In genomic region chr19:53388904-53389303, GRCh38 we compare ENCODE assay signal across 30 cellular contexts.
"Had no signal": no experiment of that assay in that cellular context is flagged by ENCODE, and none has a peak within 500 bp of the region (broad histone marks: within the 10 kb centered on the region; RNA-seq: fewer than 3 reads in every experiment).

No MANE protein-coding gene starts in this region.

- H3K36me3 ChIP-seq: cardiac muscle cell, pancreas, prostate gland, thyroid gland, upper lobe of right lung had no signal

- H3K4me1 ChIP-seq: foreskin keratinocyte, pancreas, prostate gland, thyroid gland had no signal

- H3K4me3 Mint-ChIP-seq: activated CD4-positive, alpha-beta memory T cell treated with anti-CD3 and anti-CD28 coated beads for 36 hours; activated CD4-positive, alpha-beta T cell treated with anti-CD3 and anti-CD28 coated beads, Interleukin-2, amount 10 ng/mL, durations not matched to agents 24 days and 14 days; activated naive CD4-positive, alpha-beta T cell treated with anti-CD3 and anti-CD28 coated beads, Interleukin-2, amount 50 U/mL, for 24 hours; activated naive CD8-positive, alpha-beta T cell treated with anti-CD3 and anti-CD28 coated beads, Interleukin-2, amount 50 U/mL, for 24 hours; activated T-cell treated with anti-CD3 and anti-CD28 coated beads, Interleukin-2, amount 50 U/mL, for 24 hours; stimulated activated memory B cell treated with anti-CD40 and anti-IgM and Interleukin-4, amounts not matched to agents 10 μg/mL and 1 μg/mL and 100 μg/mL, for 72 hours; stimulated activated naive CD8-positive, alpha-beta T cell treated with anti-CD3 and anti-CD28 coated beads, Interleukin-15, amount 100 ng/mL, for 72 hours had no signal

- H3K27me3 Mint-ChIP-seq: activated CD4-positive, alpha-beta memory T cell treated with anti-CD3 and anti-CD28 coated beads for 36 hours; activated CD4-positive, alpha-beta T cell treated with anti-CD3 and anti-CD28 coated beads, Interleukin-2, amount 10 ng/mL, durations not matched to agents 24 days and 14 days; activated naive CD4-positive, alpha-beta T cell treated with anti-CD3 and anti-CD28 coated beads, Interleukin-2, amount 50 U/mL, for 24 hours; activated naive CD8-positive, alpha-beta T cell treated with anti-CD3 and anti-CD28 coated beads, Interleukin-2, amount 50 U/mL, for 24 hours; activated T-cell treated with anti-CD3 and anti-CD28 coated beads, Interleukin-2, amount 50 U/mL, for 24 hours; naive thymus-derived CD4-positive, alpha-beta T cell; stimulated activated memory B cell treated with anti-CD40 and anti-IgM and Interleukin-4, amounts not matched to agents 10 μg/mL and 1 μg/mL and 100 μg/mL, for 72 hours; stimulated activated naive CD8-positive, alpha-beta T cell treated with anti-CD3 and anti-CD28 coated beads, Interleukin-15, amount 100 ng/mL, for 72 hours had no signal

- H3K9me3 ChIP-seq: pancreas, prostate gland, thyroid gland had no signal

- H3K4me3 ChIP-seq: body of pancreas, cardiac muscle cell, heart left ventricle, left ventricle myocardium inferior, pancreas, prostate gland, smooth muscle cell, thyroid gland, upper lobe of right lung had no signal

- H3K4me1 Mint-ChIP-seq: activated CD4-positive, alpha-beta T cell treated with anti-CD3 and anti-CD28 coated beads, Interleukin-2, amount 10 ng/mL, durations not matched to agents 24 days and 14 days; stimulated activated memory B cell treated with anti-CD40 and anti-IgM and Interleukin-4, amounts not matched to agents 10 μg/mL and 1 μg/mL and 100 μg/mL, for 72 hours had no signal

- H3K27me3 ChIP-seq: body of pancreas, cardiac muscle cell, foreskin keratinocyte, heart left ventricle, pancreas, thyroid gland, upper lobe of right lung had no signal

- ATAC-seq: activated naive CD8-positive, alpha-beta T cell treated with anti-CD3 and anti-CD28 coated beads, Interleukin-2, amount 50 U/mL, for 24 hours; body of pancreas; esophagus mucosa; foreskin keratinocyte; heart left ventricle; naive thymus-derived CD4-positive, alpha-beta T cell; pancreas; sciatic nerve; stimulated activated memory B cell treated with anti-CD40 and anti-IgM and Interleukin-4, amounts not matched to agents 10 μg/mL and 1 μg/mL and 100 μg/mL, for 72 hours; stimulated activated naive CD8-positive, alpha-beta T cell treated with anti-CD3 and anti-CD28 coated beads, Interleukin-15, amount 100 ng/mL, for 72 hours; upper lobe of right lung had no signal

- H3K27ac ChIP-seq: body of pancreas, cardiac muscle cell, foreskin keratinocyte, heart left ventricle, left ventricle myocardium inferior, pancreas, prostate gland, thyroid gland, upper lobe of right lung had no signal

- H3K27ac Mint-ChIP-seq: activated CD4-positive, alpha-beta memory T cell treated with anti-CD3 and anti-CD28 coated beads for 36 hours; activated CD4-positive, alpha-beta T cell treated with anti-CD3 and anti-CD28 coated beads, Interleukin-2, amount 10 ng/mL, durations not matched to agents 24 days and 14 days; activated naive CD4-positive, alpha-beta T cell treated with anti-CD3 and anti-CD28 coated beads, Interleukin-2, amount 50 U/mL, for 24 hours; activated naive CD8-positive, alpha-beta T cell treated with anti-CD3 and anti-CD28 coated beads, Interleukin-2, amount 50 U/mL, for 24 hours; activated T-cell treated with anti-CD3 and anti-CD28 coated beads, Interleukin-2, amount 50 U/mL, for 24 hours; stimulated activated memory B cell treated with anti-CD40 and anti-IgM and Interleukin-4, amounts not matched to agents 10 μg/mL and 1 μg/mL and 100 μg/mL, for 72 hours; stimulated activated naive CD8-positive, alpha-beta T cell treated with anti-CD3 and anti-CD28 coated beads, Interleukin-15, amount 100 ng/mL, for 72 hours had no signal

- DNase-seq: activated CD4-positive, alpha-beta memory T cell treated with anti-CD3 and anti-CD28 coated beads for 36 hours; activated CD4-positive, alpha-beta T cell treated with anti-CD3 and anti-CD28 coated beads, Interleukin-2, amount 10 ng/mL, durations not matched to agents 24 days and 14 days; activated CD4-positive, CD25-positive, alpha-beta regulatory T cell treated with anti-CD3 and anti-CD28 coated beads, Interleukin-2, amount 50 U/mL, for 72 hours; activated CD8-positive, alpha-beta memory T cell treated with anti-CD3 and anti-CD28 coated beads, Interleukin-2, amount 50 U/mL, for 48 hours; activated gamma-delta T cell treated with Interleukin-2 at 50 U/mL for 16 hours; activated naive CD8-positive, alpha-beta T cell treated with anti-CD3 and anti-CD28 coated beads, Interleukin-2, amount 50 U/mL, for 24 hours; activated T-cell treated with anti-CD3 and anti-CD28 coated beads, Interleukin-2, amount 50 U/mL, for 24 hours; aorta; body of pancreas; heart left ventricle; islet precursor cell; left ventricle myocardium inferior; naive thymus-derived CD4-positive, alpha-beta T cell; nucleus accumbens; pancreas; stimulated activated CD4-positive, alpha-beta T cell treated with anti-CD3 and anti-CD28 coated beads, Interleukin-1b, Interleukin-23, amount 100 ng/mL, for 48 hours; stimulated activated CD4-positive, alpha-beta T cell treated with anti-CD3 and anti-CD28 coated beads, Interleukin-4, amount 100 ng/mL, for 4 hours; stimulated activated CD8-positive, alpha-beta memory T cell treated with anti-CD3 and anti-CD28 coated beads, Interleukin-4, amount 100 ng/mL, for 48 hours; stimulated activated naive CD8-positive, alpha-beta T cell treated with anti-CD3 and anti-CD28 coated beads, Interleukin-15, amount 100 ng/mL, for 72 hours; T-helper 2 cell; thyroid gland; upper lobe of right lung had no signal
